8 cellular contexts compared by ENCODE assay signal in the genomic region with DNA sequence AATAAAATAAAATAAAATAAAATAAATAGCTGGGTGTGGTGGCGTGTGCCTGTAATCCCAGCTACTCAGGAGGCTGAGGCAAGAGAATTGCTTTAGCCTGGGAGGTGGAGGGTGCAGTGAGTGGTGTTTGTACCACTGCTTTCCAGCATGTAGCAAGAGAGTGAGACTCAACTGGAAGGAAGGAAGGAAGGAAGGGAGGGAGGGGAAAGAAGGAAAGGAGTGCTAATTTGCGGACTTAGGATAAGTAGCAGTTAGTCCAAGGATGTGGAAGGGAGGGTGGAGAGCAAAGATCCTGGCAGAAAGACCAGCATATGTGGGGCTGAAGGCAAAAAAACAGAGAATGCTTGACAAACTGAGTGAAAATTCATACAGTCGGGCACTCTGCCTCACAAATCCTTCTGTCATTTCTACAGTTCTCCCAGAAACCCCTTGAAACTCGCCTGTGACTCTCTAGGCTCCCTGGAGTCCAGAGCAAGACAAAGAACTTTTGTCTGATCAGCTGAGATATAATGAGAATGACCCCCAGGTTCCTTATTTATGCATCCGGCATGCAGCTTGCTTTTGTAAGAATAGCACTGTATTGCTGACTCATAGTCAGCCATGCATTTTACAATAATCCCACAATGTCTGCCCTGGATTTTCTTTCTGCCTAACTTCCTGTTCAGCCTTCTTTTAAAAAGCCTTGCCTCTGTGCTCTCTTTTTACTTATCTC. TPM values are rescaled to one million over a fixed set of nuclear protein-coding genes. Genes with fewer than 3 reads are reported as not detected.
DNase-seq lines count a peak whose midpoint lies in the region; ATAC-seq and TF ChIP-seq lines count a peak whose summit lies in the region.

No MANE protein-coding gene starts in this region.

- ATAC-seq in HG03045 (IDR thresholded peaks at IDR 0.05; ENCODE audit: unreplicated experiment) = no peak
- no peak for ATAC-seq in GM18519 (IDR thresholded peaks at IDR 0.05; ENCODE audit: low FRiP score, unreplicated experiment)

- H3K27ac ChIP-seq in HUES48 (ENCODE audit: low read depth, low read length) = peak overlapping the region; percentile 96
- H3K27ac ChIP-seq in SK-N-MC = peak overlapping the region; percentile 98

- H3K27me3 ChIP-seq in HUES48 (ENCODE audit: control insufficient read depth, insufficient read depth, low read length) = no peaks in the 10 kb centered on the region

- no peak for TF ChIP-seq CTCF in fibroblast of villous mesenchyme (IDR thresholded peaks at IDR 0.05; ENCODE audit: insufficient read depth, low read depth, low read length)

- H3K9ac ChIP-seq in HUES48 (ENCODE audit: low read depth, low read length) (peak overlapping the region; percentile 57), SK-N-MC (ENCODE audit: insufficient read length) (peak overlapping the region; percentile 81)

- H3K4me3 ChIP-seq in HUES48 (ENCODE audit: low read depth, low read length) = no peak overlapping the region
- peak overlapping the region; percentile 63 for H3K4me3 ChIP-seq in SK-N-MC
- no peak overlapping the region for H3K4me3 ChIP-seq in fibroblast of villous mesenchyme (ENCODE audit: low read depth, low read length)

- no peaks in the 10 kb centered on the region for H3K9me3 ChIP-seq in HUES48 (ENCODE audit: control insufficient read depth, insufficient read depth, low read length)
- no peaks in the 10 kb centered on the region for H3K9me3 ChIP-seq in SK-N-MC (ENCODE audit: low read depth, low read length)

- H3K36me3 ChIP-seq in HUES48 (ENCODE audit: control insufficient read depth, insufficient read depth, low read length) = no peaks in the 10 kb centered on the region
- H3K36me3 ChIP-seq in SK-N-MC (ENCODE audit: insufficient read depth, low read length) = no peaks in the 10 kb centered on the region

- H3K4me1 ChIP-seq in HUES48 (ENCODE audit: control insufficient read depth, insufficient read depth, low read length) = peaks cover 50% of the 10 kb centered on the region

- DNase-seq in DMS79 (lab: John Stamatoyannopoulos, UW) = peak; percentile 88
- no peak for DNase-seq in SK-N-MC (ENCODE audit: low read depth, low spot score)
- peak; percentile 89 for DNase-seq in fibroblast of villous mesenchyme (ENCODE audit: low read depth)
- peak; percentile 56 for DNase-seq in pons (ENCODE audit: low spot score)
- DNase-seq in activated T-cell treated with anti-CD3 and anti-CD28 coated beads, Interleukin-2, amount 50 U/mL, for 48 hours = no peak

RNA-seq across cellular contexts. Expression of a gene that starts 31.5 kb away (rescaled TPM):
- total RNA-seq in fibroblast of villous mesenchyme = 32.4 and 41.6 TPM in 2 replicates

RNA-seq across cellular contexts. Expression of a gene that starts 35.2 kb away (rescaled TPM):
- total RNA-seq in fibroblast of villous mesenchyme = 61.3 and 75.7 TPM in 2 replicates

RNA-seq across cellular contexts. Expression of a gene that starts 44.7 kb away (rescaled TPM):
- total RNA-seq in fibroblast of villous mesenchyme = not detected in 2 replicates

RNA-seq across cellular contexts. Expression of a gene that starts 45.8 kb away (rescaled TPM):
- total RNA-seq in fibroblast of villous mesenchyme = 110 and 132 TPM in 2 replicates

Comparison
In these comparisons a context has a peak if more than half of its experiments do, and no peak if none do; other contexts are left out.
1. DNase-seq: peak in DMS79 (single experiment), fibroblast of villous mesenchyme (single experiment) and pons (single experiment); none in SK-N-MC (single experiment) and activated T-cell treated with anti-CD3 and anti-CD28 coated beads, Interleukin-2, amount 50 U/mL, for 48 hours (0 of 2).